15 cellular contexts compared by ENCODE assay signal in genomic region chr9:69085523-69086283, GRCh38. TPM values are rescaled to one million over a fixed set of nuclear protein-coding genes. Genes with fewer than 3 reads are reported as not detected.
DNase-seq lines count a peak whose midpoint lies in the region; ATAC-seq lines count a peak whose summit lies in the region.
"Had no signal": no experiment of that assay in that cellular context is flagged by ENCODE, and none has a peak within 500 bp of the region (broad histone marks: within the 10 kb centered on the region; RNA-seq: fewer than 3 reads in every experiment).

No MANE protein-coding gene starts in this region.

- H3K4me1 Mint-ChIP-seq in activated CD4-positive, alpha-beta T cell treated with anti-CD3 and anti-CD28 coated beads, Interleukin-2, amount 10 ng/mL, durations not matched to agents 24 days and 14 days = no peaks in the 10 kb centered on the region
- H3K4me1 Mint-ChIP-seq: stimulated activated effector memory CD8-positive, alpha-beta T cell treated with anti-CD3 and anti-CD28 coated beads, Interleukin-12 subunit alpha, Interleukin-12 subunit beta, amount 100 ng/mL, for 72 hours had no signal

- DNase-seq in ACHN = peak; percentile 63
- DNase-seq in M059J (ENCODE audit: low read depth) = peak; percentile 4
- DNase-seq in dermis blood vessel endothelial cell = peak; percentile 40
- peak; percentile 50 for DNase-seq in left kidney (ENCODE audit: low read depth, low spot score)
- DNase-seq in activated CD4-positive, alpha-beta T cell treated with anti-CD3 and anti-CD28 coated beads, Interleukin-2, amount 10 ng/mL, durations not matched to agents 24 days and 14 days = no peak
- DNase-seq: activated CD8-positive, alpha-beta memory T cell treated with anti-CD3 and anti-CD28 coated beads, Interleukin-2, amount 50 U/mL, for 48 hours; AML-193; DND-41; effector memory CD4-positive, alpha-beta T cell; NCI-H446 treated with DMSO at 0.1 percent for 48 hours had no signal

- H3K27ac Mint-ChIP-seq in activated CD4-positive, alpha-beta T cell treated with anti-CD3 and anti-CD28 coated beads, Interleukin-2, amount 10 ng/mL, durations not matched to agents 24 days and 14 days = no peak overlapping the region
- H3K27ac Mint-ChIP-seq: progenitor cell of endocrine pancreas; stimulated activated effector memory CD8-positive, alpha-beta T cell treated with anti-CD3 and anti-CD28 coated beads, Interleukin-12 subunit alpha, Interleukin-12 subunit beta, amount 100 ng/mL, for 72 hours had no signal

- H3K27me3 Mint-ChIP-seq in activated CD4-positive, alpha-beta T cell treated with anti-CD3 and anti-CD28 coated beads, Interleukin-2, amount 10 ng/mL, durations not matched to agents 24 days and 14 days = no peaks in the 10 kb centered on the region
- H3K27me3 Mint-ChIP-seq: progenitor cell of endocrine pancreas had no signal

- no peak overlapping the region for H3K4me3 Mint-ChIP-seq in activated CD4-positive, alpha-beta T cell treated with anti-CD3 and anti-CD28 coated beads, Interleukin-2, amount 10 ng/mL, durations not matched to agents 24 days and 14 days
- H3K4me3 Mint-ChIP-seq: stimulated activated effector memory CD8-positive, alpha-beta T cell treated with anti-CD3 and anti-CD28 coated beads, Interleukin-12 subunit alpha, Interleukin-12 subunit beta, amount 100 ng/mL, for 72 hours had no signal

- intact Hi-C loops in activated CD4-positive, alpha-beta T cell treated with anti-CD3 and anti-CD28 coated beads, Interleukin-2, amount 10 ng/mL, durations not matched to agents 24 days and 14 days (cut with micrococcal nuclease) = no loop called here

- H3K9me3 Mint-ChIP-seq in activated CD4-positive, alpha-beta T cell treated with anti-CD3 and anti-CD28 coated beads, Interleukin-2, amount 10 ng/mL, durations not matched to agents 24 days and 14 days = peaks cover 4% of the 10 kb centered on the region
- H3K9me3 Mint-ChIP-seq: stimulated activated effector memory CD8-positive, alpha-beta T cell treated with anti-CD3 and anti-CD28 coated beads, Interleukin-12 subunit alpha, Interleukin-12 subunit beta, amount 100 ng/mL, for 72 hours had no signal

- ATAC-seq in GM18907 (IDR thresholded peaks at IDR 0.05; ENCODE audit: unreplicated experiment) (no peak), HG03025 (IDR thresholded peaks at IDR 0.05; ENCODE audit: low FRiP score, unreplicated experiment) (no peak), HG03095 (IDR thresholded peaks at IDR 0.05; ENCODE audit: unreplicated experiment) (no peak)
- ATAC-seq: stimulated activated effector memory CD8-positive, alpha-beta T cell treated with anti-CD3 and anti-CD28 coated beads, Interleukin-12 subunit alpha, Interleukin-12 subunit beta, amount 100 ng/mL, for 72 hours had no signal

- peaks cover 3% of the 10 kb centered on the region for H3K36me3 Mint-ChIP-seq in activated CD4-positive, alpha-beta T cell treated with anti-CD3 and anti-CD28 coated beads, Interleukin-2, amount 10 ng/mL, durations not matched to agents 24 days and 14 days (ENCODE audit: low read depth)
- H3K36me3 Mint-ChIP-seq: stimulated activated effector memory CD8-positive, alpha-beta T cell treated with anti-CD3 and anti-CD28 coated beads, Interleukin-12 subunit alpha, Interleukin-12 subunit beta, amount 100 ng/mL, for 72 hours had no signal

- in situ Hi-C loops in ACHN (cut with HindIII; ENCODE audit: low pct_ligation_motif_present, low pct_unique_long_range_greater_than_20kb, low sequenced_read_pairs) = no loop called here

RNA-seq across cellular contexts. Expression of gene FXN, which starts 50.2 kb away (rescaled TPM):
- total RNA-seq in M059J (2014; rRNA removed; shearing (Covaris generic)) = 6.3 and 7.4 TPM in 2 replicates
- 2.9 and 3.9 TPM in 2 replicates for total RNA-seq in dermis blood vessel endothelial cell
- total RNA-seq in activated CD4-positive, alpha-beta T cell treated with anti-CD3 and anti-CD28 coated beads, Interleukin-2, amount 10 ng/mL, durations not matched to agents 24 days and 14 days = 45.4 and 47.3 TPM in 2 replicates
